16 cellular contexts compared by ENCODE assay signal in the genomic region with DNA sequence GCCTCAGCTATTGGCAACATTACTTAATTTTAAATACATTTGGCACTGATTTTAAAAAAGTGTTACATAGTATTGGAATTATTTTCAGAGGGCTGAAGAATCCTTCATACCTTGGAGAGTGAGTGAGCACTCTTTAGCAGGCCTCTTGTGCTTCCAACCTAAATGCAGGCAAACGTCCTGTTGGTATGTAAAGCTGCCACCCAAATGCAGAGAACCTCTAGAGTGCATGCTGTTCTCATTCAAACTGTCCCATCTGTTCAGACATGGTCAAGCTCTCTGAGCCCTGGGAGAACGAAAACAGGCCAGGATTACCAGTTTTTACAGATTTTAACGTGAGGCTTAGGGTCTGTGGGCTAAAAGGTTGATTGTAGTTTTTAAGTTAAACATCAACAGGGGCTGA.
"Had no signal": no experiment of that assay in that cellular context is flagged by ENCODE, and none has a peak within 500 bp of the region (broad histone marks: within the 10 kb centered on the region; RNA-seq: fewer than 3 reads in every experiment).

No MANE protein-coding gene starts in this region.

- H3K4me1 ChIP-seq: prostate gland had no signal

- H3K27me3 Mint-ChIP-seq: activated CD4-positive, alpha-beta memory T cell treated with anti-CD3 and anti-CD28 coated beads, Interleukin-2, amount 10 ng/mL, durations not matched to agents 7 days and 5 days; activated naive CD4-positive, alpha-beta T cell treated with anti-CD3 and anti-CD28 coated beads, Interleukin-2, amount 10 ng/mL, durations not matched to agents 7 days and 5 days; activated T-cell treated with anti-CD3 and anti-CD28 coated beads, Interleukin-2, amount 50 U/mL, for 24 hours had no signal

- H3K27ac ChIP-seq: esophagus squamous epithelium, prostate gland, WERI-Rb-1 had no signal

- DNase-seq: activated CD4-positive, alpha-beta memory T cell treated with anti-CD3 and anti-CD28 coated beads, Interleukin-2, amount 10 ng/mL, durations not matched to agents 7 days and 5 days; activated CD4-positive, alpha-beta T cell treated with anti-CD3 and anti-CD28 coated beads for 4 hours; activated naive CD4-positive, alpha-beta T cell treated with anti-CD3 and anti-CD28 coated beads, Interleukin-2, amount 10 ng/mL, durations not matched to agents 7 days and 5 days; activated T-cell treated with anti-CD3 and anti-CD28 coated beads, Interleukin-2, amount 50 U/mL, for 24 hours; esophagus squamous epithelium; islet precursor cell; naive thymus-derived CD8-positive, alpha-beta T cell; right cardiac atrium; small intestine; stimulated activated CD4-positive, alpha-beta T cell treated with anti-CD3 and anti-CD28 coated beads, Interleukin-4, amount 100 ng/mL, for 4 hours; stimulated activated naive CD8-positive, alpha-beta T cell treated with anti-CD3 and anti-CD28 coated beads, Interleukin-15, Interleukin-2, amounts not matched to agents 100 U/mL and 50 U/mL, for 24 hours; trophoblast cell; WERI-Rb-1 had no signal

- H3K36me3 Mint-ChIP-seq: activated naive CD4-positive, alpha-beta T cell treated with anti-CD3 and anti-CD28 coated beads, Interleukin-2, amount 10 ng/mL, durations not matched to agents 7 days and 5 days; naive thymus-derived CD8-positive, alpha-beta T cell had no signal

- ATAC-seq: naive thymus-derived CD8-positive, alpha-beta T cell; right cardiac atrium; stimulated activated naive CD8-positive, alpha-beta T cell treated with anti-CD3 and anti-CD28 coated beads, Interleukin-15, Interleukin-2, amounts not matched to agents 100 U/mL and 50 U/mL, for 24 hours had no signal

- H3K27ac Mint-ChIP-seq: activated CD4-positive, alpha-beta memory T cell treated with anti-CD3 and anti-CD28 coated beads, Interleukin-2, amount 10 ng/mL, durations not matched to agents 7 days and 5 days; activated naive CD4-positive, alpha-beta T cell treated with anti-CD3 and anti-CD28 coated beads, Interleukin-2, amount 10 ng/mL, durations not matched to agents 7 days and 5 days; activated T-cell treated with anti-CD3 and anti-CD28 coated beads, Interleukin-2, amount 50 U/mL, for 24 hours; naive thymus-derived CD8-positive, alpha-beta T cell; T-helper 1 cell treated with Interleukin-12 subunit alpha and Interleukin-12 subunit beta and Interleukin-4 antibody, amounts not matched to agents 30 μg/mL and 1 μg/mL, for 36 hours had no signal

- H3K36me3 ChIP-seq: esophagus squamous epithelium, prostate gland, WERI-Rb-1 had no signal

- H3K4me1 Mint-ChIP-seq: activated CD4-positive, alpha-beta memory T cell treated with anti-CD3 and anti-CD28 coated beads, Interleukin-2, amount 10 ng/mL, durations not matched to agents 7 days and 5 days; activated naive CD4-positive, alpha-beta T cell treated with anti-CD3 and anti-CD28 coated beads, Interleukin-2, amount 10 ng/mL, durations not matched to agents 7 days and 5 days; naive thymus-derived CD8-positive, alpha-beta T cell had no signal

- H3K27me3 ChIP-seq: dorsolateral prefrontal cortex, esophagus squamous epithelium had no signal

- H3K9me3 ChIP-seq: esophagus squamous epithelium, prostate gland had no signal

- H3K4me3 Mint-ChIP-seq: activated CD4-positive, alpha-beta memory T cell treated with anti-CD3 and anti-CD28 coated beads, Interleukin-2, amount 10 ng/mL, durations not matched to agents 7 days and 5 days; activated naive CD4-positive, alpha-beta T cell treated with anti-CD3 and anti-CD28 coated beads, Interleukin-2, amount 10 ng/mL, durations not matched to agents 7 days and 5 days; activated T-cell treated with anti-CD3 and anti-CD28 coated beads, Interleukin-2, amount 50 U/mL, for 24 hours; naive thymus-derived CD8-positive, alpha-beta T cell; T-helper 1 cell treated with Interleukin-12 subunit alpha and Interleukin-12 subunit beta and Interleukin-4 antibody, amounts not matched to agents 30 μg/mL and 1 μg/mL, for 36 hours had no signal

- H3K4me3 ChIP-seq: dorsolateral prefrontal cortex, esophagus squamous epithelium, prostate gland had no signal
